ENCODE assay signal across 8 cellular contexts in the genomic region with DNA sequence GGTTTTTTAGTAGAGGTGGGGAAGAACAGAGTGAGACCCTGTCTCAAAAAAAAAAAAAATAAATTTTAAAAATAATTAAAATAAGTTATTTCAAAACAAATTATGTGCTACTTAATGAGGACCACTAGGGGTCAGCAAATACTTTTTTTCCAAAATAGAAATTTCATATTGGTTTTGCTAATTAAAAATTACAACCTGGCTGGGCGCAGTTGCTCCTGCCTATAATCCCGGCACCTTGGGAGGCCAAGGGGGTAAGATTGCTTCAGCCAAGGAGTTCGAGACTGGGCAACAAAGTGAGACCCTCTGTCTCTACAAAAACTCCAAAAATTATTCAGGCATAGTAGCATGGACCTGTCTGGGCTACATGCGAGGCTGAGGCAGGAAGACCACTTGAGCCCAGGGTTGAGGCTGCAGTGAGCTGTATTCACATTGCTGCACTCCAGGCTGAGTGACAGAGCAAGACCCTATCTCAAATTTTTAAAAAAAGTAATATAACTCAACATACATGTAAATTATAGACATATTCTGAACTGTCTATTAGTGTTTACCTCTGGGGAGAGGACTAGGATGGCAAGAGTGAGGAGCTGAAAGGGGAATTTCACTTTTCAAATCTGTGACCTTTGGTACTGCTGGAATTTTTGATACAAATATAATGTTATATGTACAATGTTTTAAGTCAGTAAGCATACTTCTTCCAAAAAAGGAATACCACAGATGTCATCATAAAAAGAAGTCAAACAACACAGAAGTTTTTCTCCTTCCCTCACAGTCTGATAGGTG. TPM values are rescaled to one million over a fixed set of nuclear protein-coding genes. Genes with fewer than 3 reads are reported as not detected.
DNase-seq lines count a peak whose midpoint lies in the region; ATAC-seq and TF ChIP-seq lines count a peak whose summit lies in the region.

No MANE protein-coding gene starts in this region.

- no peaks in the 10 kb centered on the region for H3K9me2 ChIP-seq in OCI-LY7 (ENCODE audit: insufficient read depth, low read length)

- 7 to 13% (median 9%) methylated on average over 4 of the region's 4 CpGs for WGBS in psoas muscle, 3 donors

- H3K9me3 Mint-ChIP-seq in activated naive CD8-positive, alpha-beta T cell treated with anti-CD3 and anti-CD28 coated beads, Interleukin-2, amount 10 ng/mL, durations not matched to agents 7 days and 5 days: no peaks in the 10 kb centered on the region
- H3K9me3 Mint-ChIP-seq in activated naive CD8-positive, alpha-beta T cell treated with anti-CD3 and anti-CD28 coated beads for 36 hours: no peaks in the 10 kb centered on the region

- peaks cover 0 to 50% (median 2%) of the 10 kb centered on the region in 3 donors for H3K27me3 ChIP-seq in psoas muscle (ENCODE audit: insufficient read depth in 3 of 3, low read length in 2 of 3)

- no peak for DNase-seq in activated naive CD8-positive, alpha-beta T cell treated with anti-CD3 and anti-CD28 coated beads, Interleukin-2, amount 10 ng/mL, durations not matched to agents 7 days and 5 days
- DNase-seq in activated naive CD8-positive, alpha-beta T cell treated with anti-CD3 and anti-CD28 coated beads for 36 hours: no peak
- DNase-seq in OCI-LY7 (ENCODE audit: low spot score): peak; percentile 55
- peak; percentile 50 to 68 for DNase-seq in erythroblast (lab: John Stamatoyannopoulos, UW)
- DNase-seq in psoas muscle: no peak
- no peak for DNase-seq in nucleus accumbens (lab: John Stamatoyannopoulos, UW)
- no peak for DNase-seq in T-helper 9 cell

- H3K27me3 Mint-ChIP-seq in activated naive CD8-positive, alpha-beta T cell treated with anti-CD3 and anti-CD28 coated beads, Interleukin-2, amount 10 ng/mL, durations not matched to agents 7 days and 5 days: peaks cover 32% of the 10 kb centered on the region
- H3K27me3 Mint-ChIP-seq in activated naive CD8-positive, alpha-beta T cell treated with anti-CD3 and anti-CD28 coated beads for 36 hours: peaks cover 17% of the 10 kb centered on the region

- intact Hi-C loops in OCI-LY7 (cut with micrococcal nuclease; ENCODE audit: unreplicated experiment): loop anchor here (1.0 kb wide), 1 partner anchor 65 kb away; no protein-coding TSS in a partner anchor
- intact Hi-C loops in psoas muscle (cut with DNase I): loop anchor here (1.0 to 5.0 kb wide), 2 partner anchors 65 to 68 kb away; no protein-coding TSS in a partner anchor

- peak; percentile 26 for ATAC-seq in activated naive CD8-positive, alpha-beta T cell treated with anti-CD3 and anti-CD28 coated beads, Interleukin-2, amount 10 ng/mL, durations not matched to agents 7 days and 5 days (ENCODE audit: low read depth)
- ATAC-seq in psoas muscle (peak in 2 of 4 donors; percentile 27 to 42), HG02588 (IDR thresholded peaks at IDR 0.05; ENCODE audit: unreplicated experiment) (no peak)

- TF ChIP-seq CTCF in OCI-LY7 (conservative IDR thresholded peaks at IDR 0.05; ENCODE audit: low read length) (peak; percentile 74), psoas muscle (IDR thresholded peaks at IDR 0.05) (peak; percentile 63)

- no peak overlapping the region for H3K27ac ChIP-seq in OCI-LY7 (ENCODE audit: low read depth, low read length, poor library complexity, severe bottlenecking)
- no peak overlapping the region for H3K27ac ChIP-seq in psoas muscle

- no peak overlapping the region for H3K27ac Mint-ChIP-seq in activated naive CD8-positive, alpha-beta T cell treated with anti-CD3 and anti-CD28 coated beads, Interleukin-2, amount 10 ng/mL, durations not matched to agents 7 days and 5 days
- H3K27ac Mint-ChIP-seq in activated naive CD8-positive, alpha-beta T cell treated with anti-CD3 and anti-CD28 coated beads for 36 hours: no peak overlapping the region

- no peaks in the 10 kb centered on the region for H3K79me2 ChIP-seq in OCI-LY7 (ENCODE audit: insufficient read depth, low read depth, low read length)

- H4K20me1 ChIP-seq in OCI-LY7 (ENCODE audit: insufficient read depth, low read length): no peaks in the 10 kb centered on the region

- H3K36me3 Mint-ChIP-seq in activated naive CD8-positive, alpha-beta T cell treated with anti-CD3 and anti-CD28 coated beads, Interleukin-2, amount 10 ng/mL, durations not matched to agents 7 days and 5 days: no peaks in the 10 kb centered on the region
- H3K36me3 Mint-ChIP-seq in activated naive CD8-positive, alpha-beta T cell treated with anti-CD3 and anti-CD28 coated beads for 36 hours: no peaks in the 10 kb centered on the region

- H3K4me3 Mint-ChIP-seq in activated naive CD8-positive, alpha-beta T cell treated with anti-CD3 and anti-CD28 coated beads, Interleukin-2, amount 10 ng/mL, durations not matched to agents 7 days and 5 days: no peak overlapping the region
- no peak overlapping the region for H3K4me3 Mint-ChIP-seq in activated naive CD8-positive, alpha-beta T cell treated with anti-CD3 and anti-CD28 coated beads for 36 hours

- H3K36me3 ChIP-seq in OCI-LY7 (ENCODE audit: insufficient read depth, low read length) (no peaks in the 10 kb centered on the region), psoas muscle (ENCODE audit: insufficient read depth in 1 of 2, low read depth in 1 of 2) (no peaks in the 10 kb centered on the region)

- CTCF ChIA-PET in OCI-LY7 (lab: Charles Lee; ENCODE audit: unreplicated experiment): interaction anchor here (0.5 to 1.5 kb wide), 2 partner anchors 65 to 278 kb away, joined by 3 read pairs; no protein-coding TSS in a partner anchor

- no peak overlapping the region for H3K4me2 ChIP-seq in OCI-LY7 (ENCODE audit: low read length)

- TF ChIP-seq POLR2A in erythroblast (IDR thresholded peaks at IDR 0.05; ENCODE audit: low read length): no peak

- H2AFZ ChIP-seq in OCI-LY7 (ENCODE audit: low read length): no peak overlapping the region

- BruUV-seq in OCI-LY7 (replicated peaks; lab: Mats Ljungman, UMichigan): no TSS peak

- no peaks in the 10 kb centered on the region for H3K9me3 ChIP-seq in OCI-LY7 (ENCODE audit: low read length)
- H3K9me3 ChIP-seq in psoas muscle: no peaks in the 10 kb centered on the region

- H3K4me3 ChIP-seq in OCI-LY7 (ENCODE audit: low read depth, low read length, poor library complexity, severe bottlenecking): no peak overlapping the region
- H3K4me3 ChIP-seq in psoas muscle: no peak overlapping the region

- H3K4me1 Mint-ChIP-seq in activated naive CD8-positive, alpha-beta T cell treated with anti-CD3 and anti-CD28 coated beads, Interleukin-2, amount 10 ng/mL, durations not matched to agents 7 days and 5 days: no peaks in the 10 kb centered on the region
- H3K4me1 Mint-ChIP-seq in activated naive CD8-positive, alpha-beta T cell treated with anti-CD3 and anti-CD28 coated beads for 36 hours: no peaks in the 10 kb centered on the region

- POLR2A ChIA-PET in activated naive CD8-positive, alpha-beta T cell treated with anti-CD3 and anti-CD28 coated beads, Interleukin-2, amount 10 ng/mL, durations not matched to agents 7 days and 5 days (lab: Charles Lee): no interaction called here
- POLR2A ChIA-PET in OCI-LY7 (lab: Charles Lee): no interaction called here

- no peaks in the 10 kb centered on the region for H3K4me1 ChIP-seq in OCI-LY7 (ENCODE audit: insufficient read depth, low read length, poor library complexity, severe bottlenecking)
- H3K4me1 ChIP-seq in psoas muscle: no peaks in the 10 kb centered on the region

RNA-seq across cellular contexts. Expression of a gene that starts 8.1 kb away (rescaled TPM):
- total RNA-seq in activated naive CD8-positive, alpha-beta T cell treated with anti-CD3 and anti-CD28 coated beads, Interleukin-2, amount 10 ng/mL, durations not matched to agents 7 days and 5 days: not detected
- under 1 TPM in 1 of 2 experiments, not detected in 1; 0.27 TPM for total RNA-seq in activated naive CD8-positive, alpha-beta T cell treated with anti-CD3 and anti-CD28 coated beads for 36 hours
- total RNA-seq in OCI-LY7 (2014; rRNA removed; shearing (Covaris generic)): not detected in 2 replicates
- total RNA-seq in OCI-LY7 (2022) (not detected in 2 replicates), psoas muscle (not detected)
- not detected for polyA plus RNA-seq in psoas muscle

RNA-seq across cellular contexts. Expression of a gene that starts 36.9 kb away (rescaled TPM):
- 10 to 100 TPM; 12.0 to 12.2 TPM for total RNA-seq in activated naive CD8-positive, alpha-beta T cell treated with anti-CD3 and anti-CD28 coated beads, Interleukin-2, amount 10 ng/mL, durations not matched to agents 7 days and 5 days
- 10 to 100 TPM; 17.9 to 20.1 TPM for total RNA-seq in activated naive CD8-positive, alpha-beta T cell treated with anti-CD3 and anti-CD28 coated beads for 36 hours
- total RNA-seq in OCI-LY7 (2014; rRNA removed; shearing (Covaris generic)): 30.7 and 32.4 TPM in 2 replicates
- total RNA-seq in OCI-LY7 (2022) (13.7 and 15.1 TPM in 2 replicates), psoas muscle (10 to 100 TPM; 23.2 to 28.1 (median 24.1) TPM)
- polyA plus RNA-seq in psoas muscle: 10 to 100 TPM; 27.0 to 63.8 (median 30.2) TPM

RNA-seq across cellular contexts. Expression of a gene that starts 37.2 kb away (rescaled TPM):
- 10 to 100 TPM; 48.7 to 51.6 TPM for total RNA-seq in activated naive CD8-positive, alpha-beta T cell treated with anti-CD3 and anti-CD28 coated beads, Interleukin-2, amount 10 ng/mL, durations not matched to agents 7 days and 5 days
- total RNA-seq in activated naive CD8-positive, alpha-beta T cell treated with anti-CD3 and anti-CD28 coated beads for 36 hours: 10 to 100 TPM; 22.6 to 23.9 TPM
- total RNA-seq in OCI-LY7 (2014; rRNA removed; shearing (Covaris generic)): 26.9 and 30.5 TPM in 2 replicates
- 29.9 and 36.8 TPM in 2 replicates for total RNA-seq in OCI-LY7 (2022)
- total RNA-seq in psoas muscle: 100 to 1,000 TPM; 123 to 167 (median 157) TPM
- polyA plus RNA-seq in psoas muscle: 100 to 1,000 TPM; 112 to 277 (median 186) TPM

RNA-seq across cellular contexts. Expression of a gene that starts 54.3 kb away (rescaled TPM):
- not detected for total RNA-seq in activated naive CD8-positive, alpha-beta T cell treated with anti-CD3 and anti-CD28 coated beads, Interleukin-2, amount 10 ng/mL, durations not matched to agents 7 days and 5 days
- not detected for total RNA-seq in activated naive CD8-positive, alpha-beta T cell treated with anti-CD3 and anti-CD28 coated beads for 36 hours
- total RNA-seq in OCI-LY7 (2014; rRNA removed; shearing (Covaris generic)): not detected in 2 replicates
- total RNA-seq in OCI-LY7 (2022) (not detected in 2 replicates), psoas muscle (not detected)
- polyA plus RNA-seq in psoas muscle: not detected

Comparison
In these comparisons a context has a peak if more than half of its experiments do, and no peak if none do; other contexts are left out.
1. DNase-seq: peak in OCI-LY7 (single experiment) and erythroblast (2 of 2); none in activated naive CD8-positive, alpha-beta T cell treated with anti-CD3 and anti-CD28 coated beads, Interleukin-2, amount 10 ng/mL, durations not matched to agents 7 days and 5 days (single experiment), activated naive CD8-positive, alpha-beta T cell treated with anti-CD3 and anti-CD28 coated beads for 36 hours (single experiment), psoas muscle (0 of 2), nucleus accumbens (0 of 56) and T-helper 9 cell (single experiment).